ENCODE assay signal across 8 cellular contexts in genomic region chr1:68495532-68495931, GRCh38. TPM values are rescaled to one million over a fixed set of nuclear protein-coding genes. Genes with fewer than 3 reads are reported as not detected.
DNase-seq lines count a peak whose midpoint lies in the region; ATAC-seq and TF ChIP-seq lines count a peak whose summit lies in the region.

No MANE protein-coding gene starts in this region.

- H4K20me1 ChIP-seq in Karpas-422 (ENCODE audit: insufficient read depth, low read depth, low read length) (no peaks in the 10 kb centered on the region), neural progenitor cell (ENCODE audit: low read depth) (peaks cover 12% of the 10 kb centered on the region)

- ATAC-seq in activated naive CD8-positive, alpha-beta T cell treated with anti-CD3 and anti-CD28 coated beads, Interleukin-2, amount 10 ng/mL, durations not matched to agents 7 days and 5 days (ENCODE audit: low read depth): no peak
- no peak for ATAC-seq in body of pancreas

- H2AFZ ChIP-seq in Karpas-422 (ENCODE audit: low read length) (no peak overlapping the region), neural progenitor cell (replicated peaks) (no peak overlapping the region)

- peak; percentile 48 for DNase-seq in NCI-H2107 treated with DMSO at 0.1 percent for 48 hours (lab: John Stamatoyannopoulos, UW; ENCODE audit: unreplicated experiment)
- DNase-seq in NCI-H2107 (lab: John Stamatoyannopoulos, UW): no peak
- peak; percentile 46 for DNase-seq in Karpas-422
- DNase-seq in activated naive CD8-positive, alpha-beta T cell treated with anti-CD3 and anti-CD28 coated beads, Interleukin-2, amount 10 ng/mL, durations not matched to agents 7 days and 5 days: no peak
- no peak for DNase-seq in neural progenitor cell (ENCODE audit: low spot score)
- DNase-seq in body of pancreas: no peak
- no peak for DNase-seq in caudate nucleus (lab: John Stamatoyannopoulos, UW)
- DNase-seq in cerebellar cortex (ENCODE audit: low spot score): no peak

- TF ChIP-seq CTCF in neural progenitor cell (IDR thresholded peaks at IDR 0.05) (no peak), body of pancreas (IDR thresholded peaks at IDR 0.05) (no peak)

- peaks cover 60% of the 10 kb centered on the region for H3K79me2 ChIP-seq in Karpas-422 (ENCODE audit: low read length)
- peaks cover 62% of the 10 kb centered on the region for H3K79me2 ChIP-seq in neural progenitor cell (ENCODE audit: low read depth)

- H3K9me3 Mint-ChIP-seq in activated naive CD8-positive, alpha-beta T cell treated with anti-CD3 and anti-CD28 coated beads, Interleukin-2, amount 10 ng/mL, durations not matched to agents 7 days and 5 days: no peaks in the 10 kb centered on the region
- H3K9me3 Mint-ChIP-seq in neural progenitor cell: peaks cover 17% of the 10 kb centered on the region

- H3K27ac ChIP-seq in Karpas-422 (ENCODE audit: low read length) (peak overlapping the region; percentile 73), neural progenitor cell (no peak overlapping the region), body of pancreas (no peak overlapping the region), caudate nucleus (ENCODE audit: low read depth, low read length) (no peak overlapping the region)

- WGBS in body of pancreas, 2 donors: 77 to 90% methylated on average over 3 of the region's 3 CpGs

- no peaks in the 10 kb centered on the region for H3K27me3 ChIP-seq in Karpas-422 (ENCODE audit: low read length)
- no peaks in the 10 kb centered on the region for H3K27me3 ChIP-seq in neural progenitor cell
- H3K27me3 ChIP-seq in body of pancreas: no peaks in the 10 kb centered on the region

- peak overlapping the region; percentile 95 for H3K4me3 Mint-ChIP-seq in activated naive CD8-positive, alpha-beta T cell treated with anti-CD3 and anti-CD28 coated beads, Interleukin-2, amount 10 ng/mL, durations not matched to agents 7 days and 5 days
- peak overlapping the region; percentile 99 for H3K4me3 Mint-ChIP-seq in neural progenitor cell

- no peaks in the 10 kb centered on the region for H3K9me3 ChIP-seq in Karpas-422 (ENCODE audit: low read length)
- H3K9me3 ChIP-seq in neural progenitor cell (ENCODE audit: low read depth): no peaks in the 10 kb centered on the region
- no peaks in the 10 kb centered on the region for H3K9me3 ChIP-seq in body of pancreas

- H3K9me2 ChIP-seq in Karpas-422 (replicated peaks; ENCODE audit: insufficient read depth, low read length): no peaks in the 10 kb centered on the region

- TF ChIP-seq POLR2A in body of pancreas (IDR thresholded peaks at IDR 0.05): no peak

- peaks cover 17% of the 10 kb centered on the region for H3K4me1 ChIP-seq in Karpas-422 (ENCODE audit: low read length)
- peaks cover 22% of the 10 kb centered on the region for H3K4me1 ChIP-seq in neural progenitor cell
- H3K4me1 ChIP-seq in body of pancreas: peaks cover 18% of the 10 kb centered on the region

- no peaks in the 10 kb centered on the region for H3F3A ChIP-seq in neural progenitor cell (ENCODE audit: low read depth)

- H3K36me3 ChIP-seq in Karpas-422 (ENCODE audit: insufficient read depth, low read length) (peaks cover 40% of the 10 kb centered on the region), neural progenitor cell (peaks cover 27% of the 10 kb centered on the region), body of pancreas (replicated peaks in 1 of 2; ENCODE audit: insufficient read depth in 1 of 2, low read depth in 2 of 2) (no peaks in the 10 kb centered on the region)

- intact Hi-C loops in body of pancreas (cut with DNase I): no loop called here

- H3K27me3 Mint-ChIP-seq in activated naive CD8-positive, alpha-beta T cell treated with anti-CD3 and anti-CD28 coated beads, Interleukin-2, amount 10 ng/mL, durations not matched to agents 7 days and 5 days: peaks cover 17% of the 10 kb centered on the region
- H3K27me3 Mint-ChIP-seq in neural progenitor cell (ENCODE audit: insufficient read depth, low read depth): peaks cover 2% of the 10 kb centered on the region

- peak overlapping the region; percentile 90 for H3K9ac ChIP-seq in Karpas-422 (ENCODE audit: low read length)
- peak overlapping the region; percentile 69 for H3K9ac ChIP-seq in neural progenitor cell

- peaks cover 18% of the 10 kb centered on the region for H3K36me3 Mint-ChIP-seq in activated naive CD8-positive, alpha-beta T cell treated with anti-CD3 and anti-CD28 coated beads, Interleukin-2, amount 10 ng/mL, durations not matched to agents 7 days and 5 days
- peaks cover 24% of the 10 kb centered on the region for H3K36me3 Mint-ChIP-seq in neural progenitor cell

- H3K4me3 ChIP-seq in Karpas-422 (ENCODE audit: low read length) (peak overlapping the region; percentile 96), neural progenitor cell (peak overlapping the region; percentile 81), body of pancreas (no peak overlapping the region)

- peak overlapping the region; percentile 92 for H3K27ac Mint-ChIP-seq in activated naive CD8-positive, alpha-beta T cell treated with anti-CD3 and anti-CD28 coated beads, Interleukin-2, amount 10 ng/mL, durations not matched to agents 7 days and 5 days
- H3K27ac Mint-ChIP-seq in neural progenitor cell: peak overlapping the region; percentile 99

- peak overlapping the region; percentile 82 for H3K4me2 ChIP-seq in Karpas-422 (ENCODE audit: low read depth, low read length, poor library complexity, severe bottlenecking)
- H3K4me2 ChIP-seq in neural progenitor cell: peak overlapping the region; percentile 83

- peaks cover 20% of the 10 kb centered on the region for H3K4me1 Mint-ChIP-seq in activated naive CD8-positive, alpha-beta T cell treated with anti-CD3 and anti-CD28 coated beads, Interleukin-2, amount 10 ng/mL, durations not matched to agents 7 days and 5 days
- peaks cover 29% of the 10 kb centered on the region for H3K4me1 Mint-ChIP-seq in neural progenitor cell

- POLR2A ChIA-PET in activated naive CD8-positive, alpha-beta T cell treated with anti-CD3 and anti-CD28 coated beads, Interleukin-2, amount 10 ng/mL, durations not matched to agents 7 days and 5 days (lab: Charles Lee): no interaction called here

RNA-seq across cellular contexts. Expression of gene DEPDC1, which starts 1.4 kb away (rescaled TPM):
- 13.3 and 36.6 TPM in 2 replicates for total RNA-seq in Karpas-422 (2014; rRNA removed; shearing (Covaris generic); ENCODE audit: low replicate concordance)
- total RNA-seq in activated naive CD8-positive, alpha-beta T cell treated with anti-CD3 and anti-CD28 coated beads, Interleukin-2, amount 10 ng/mL, durations not matched to agents 7 days and 5 days: 10 to 100 TPM; 16.5 to 17.8 TPM
- 83.8 and 144 TPM in 2 replicates for total RNA-seq in neural progenitor cell (ENCODE audit: low replicate concordance)
- total RNA-seq in body of pancreas: not detected

RNA-seq across cellular contexts. Expression of gene RPE65, which starts 45.8 kb away (rescaled TPM):
- total RNA-seq in Karpas-422 (2014; rRNA removed; shearing (Covaris generic); ENCODE audit: low replicate concordance): not detected in 2 replicates
- not detected for total RNA-seq in activated naive CD8-positive, alpha-beta T cell treated with anti-CD3 and anti-CD28 coated beads, Interleukin-2, amount 10 ng/mL, durations not matched to agents 7 days and 5 days
- total RNA-seq in neural progenitor cell (ENCODE audit: low replicate concordance) (not detected in 2 replicates), body of pancreas (not detected)

Comparison
In these comparisons a context has a peak if more than half of its experiments do, and no peak if none do; other contexts are left out.
1. DNase-seq: peak in NCI-H2107 treated with DMSO at 0.1 percent for 48 hours (single experiment) and Karpas-422 (single experiment); none in NCI-H2107 (single experiment), activated naive CD8-positive, alpha-beta T cell treated with anti-CD3 and anti-CD28 coated beads, Interleukin-2, amount 10 ng/mL, durations not matched to agents 7 days and 5 days (single experiment), neural progenitor cell (single experiment), body of pancreas (0 of 4), caudate nucleus (0 of 61) and cerebellar cortex (single experiment).
2. H3K4me3 ChIP-seq: peak in Karpas-422 (single experiment) and neural progenitor cell (single experiment); none in body of pancreas (0 of 2).
3. RNA of gene DEPDC1, which starts 1.4 kb away (total RNA-seq): 83.8 to 144 TPM in neural progenitor cell, 13.3 to 36.6 TPM in Karpas-422 and 16.5 to 17.8 TPM in activated naive CD8-positive, alpha-beta T cell treated with anti-CD3 and anti-CD28 coated beads, Interleukin-2, amount 10 ng/mL, durations not matched to agents 7 days and 5 days; not detected in body of pancreas; every median in the first group is over 10 times any median in the second.